In genomic region chr15:80989110-80989517, GRCh38 we compare ENCODE assay signal across 8 cellular contexts. TPM values are rescaled to one million over a fixed set of nuclear protein-coding genes. Genes with fewer than 3 reads are reported as not detected.
A peak's percentile ranks its signal among the peaks of the same experiment; 100 is the strongest.
DNase-seq lines count a peak whose midpoint lies in the region; ATAC-seq and TF ChIP-seq lines count a peak whose summit lies in the region.

No MANE protein-coding gene starts in this region.

- peak overlapping the region; percentile 89 for H3K9ac ChIP-seq in Karpas-422 (ENCODE audit: low read length)
- H3K9ac ChIP-seq in mucosa of rectum (ENCODE audit: low read depth in 1 of 2, low read length in 2 of 2), result peak overlapping the region; percentile 86 to 96

- peak overlapping the region; percentile 81 for H3K4me2 ChIP-seq in Karpas-422 (ENCODE audit: low read depth, low read length, poor library complexity, severe bottlenecking)

- peaks cover 62% of the 10 kb centered on the region for H3K4me1 Mint-ChIP-seq in activated CD4-positive, alpha-beta T cell treated with anti-CD3 and anti-CD28 coated beads, Interleukin-2, amount 10 ng/mL, durations not matched to agents 7 days and 5 days

- H3K4me1 ChIP-seq in Karpas-422 (ENCODE audit: low read length), result peaks cover 46% of the 10 kb centered on the region
- H3K4me1 ChIP-seq in mucosa of rectum (ENCODE audit: control insufficient read depth in 2 of 2, insufficient read depth in 2 of 2, low read length in 2 of 2), result peaks cover 18 to 29% of the 10 kb centered on the region in 2 donors

- POLR2A ChIA-PET in activated CD4-positive, alpha-beta T cell treated with anti-CD3 and anti-CD28 coated beads, Interleukin-2, amount 10 ng/mL, durations not matched to agents 7 days and 5 days (lab: Charles Lee), result no interaction called here

- no peaks in the 10 kb centered on the region for H4K20me1 ChIP-seq in Karpas-422 (ENCODE audit: insufficient read depth, low read depth, low read length)

- H2AFZ ChIP-seq in Karpas-422 (ENCODE audit: low read length), result peak overlapping the region; percentile 78

- no peaks in the 10 kb centered on the region for H3K36me3 ChIP-seq in Karpas-422 (ENCODE audit: insufficient read depth, low read length)
- H3K36me3 ChIP-seq in mucosa of rectum (ENCODE audit: control insufficient read depth in 2 of 2, insufficient read depth in 2 of 2, low read length in 2 of 2), result no peaks in the 10 kb centered on the region

- CTCF ChIA-PET in activated CD4-positive, alpha-beta T cell treated with anti-CD3 and anti-CD28 coated beads, Interleukin-2, amount 10 ng/mL, durations not matched to agents 7 days and 5 days (lab: Charles Lee), result no interaction called here

- H3K4me3 Mint-ChIP-seq in activated CD4-positive, alpha-beta T cell treated with anti-CD3 and anti-CD28 coated beads, Interleukin-2, amount 10 ng/mL, durations not matched to agents 7 days and 5 days, result peak overlapping the region; percentile 98

- H3K9me3 Mint-ChIP-seq in activated CD4-positive, alpha-beta T cell treated with anti-CD3 and anti-CD28 coated beads, Interleukin-2, amount 10 ng/mL, durations not matched to agents 7 days and 5 days, result no peaks in the 10 kb centered on the region

- peak overlapping the region; percentile 97 for H3K27ac Mint-ChIP-seq in activated CD4-positive, alpha-beta T cell treated with anti-CD3 and anti-CD28 coated beads, Interleukin-2, amount 10 ng/mL, durations not matched to agents 7 days and 5 days

- H3K9me3 ChIP-seq in Karpas-422 (ENCODE audit: low read length) (no peaks in the 10 kb centered on the region), mucosa of rectum (ENCODE audit: control insufficient read depth in 2 of 2, low read length in 2 of 2) (no peaks in the 10 kb centered on the region)

- ATAC-seq in HG02798 (IDR thresholded peaks at IDR 0.05; ENCODE audit: poor library complexity, unreplicated experiment), result no peak

- DNase-seq in activated CD4-positive, alpha-beta T cell treated with anti-CD3 and anti-CD28 coated beads, Interleukin-2, amount 10 ng/mL, durations not matched to agents 7 days and 5 days, result no peak
- no peak for DNase-seq in activated CD4-positive, alpha-beta T cell treated with anti-CD3 and anti-CD28 coated beads, Interleukin-2, amount 50 U/mL, for 1 hour
- DNase-seq in Karpas-422, result peak; percentile 44
- no peak for DNase-seq in choroid plexus epithelial cell (ENCODE audit: low read depth)
- no peak for DNase-seq in effector CD4-positive, alpha-beta T cell
- DNase-seq in NCI-H510A treated with DMSO at 0.1 percent for 48 hours (lab: John Stamatoyannopoulos, UW), result no peak

- peaks cover 30% of the 10 kb centered on the region for H3K36me3 Mint-ChIP-seq in activated CD4-positive, alpha-beta T cell treated with anti-CD3 and anti-CD28 coated beads, Interleukin-2, amount 10 ng/mL, durations not matched to agents 7 days and 5 days (ENCODE audit: low read depth)

- peaks cover 54% of the 10 kb centered on the region for H3K79me2 ChIP-seq in Karpas-422 (ENCODE audit: low read length)

- no peaks in the 10 kb centered on the region for H3K9me2 ChIP-seq in Karpas-422 (replicated peaks; ENCODE audit: insufficient read depth, low read length)

- H3K27ac ChIP-seq in Karpas-422 (ENCODE audit: low read length), result no peak overlapping the region
- peak overlapping the region; percentile 87 to 89 for H3K27ac ChIP-seq in mucosa of rectum (ENCODE audit: low read depth in 2 of 2, low read length in 2 of 2)

- H3K27me3 Mint-ChIP-seq in activated CD4-positive, alpha-beta T cell treated with anti-CD3 and anti-CD28 coated beads, Interleukin-2, amount 10 ng/mL, durations not matched to agents 7 days and 5 days, result no peaks in the 10 kb centered on the region

- peak overlapping the region; percentile 89 for H3K4me3 ChIP-seq in Karpas-422 (ENCODE audit: low read length)
- H3K4me3 ChIP-seq in choroid plexus epithelial cell (ENCODE audit: low read depth, low read length), result peak overlapping the region; percentile 97
- H3K4me3 ChIP-seq in mucosa of rectum (ENCODE audit: low read length in 2 of 2), result peak overlapping the region; percentile 93 to 99

- TF ChIP-seq CTCF in choroid plexus epithelial cell (conservative IDR thresholded peaks at IDR 0.05; ENCODE audit: low read depth, low read length), result no peak

- H3K27me3 ChIP-seq in Karpas-422 (ENCODE audit: low read length), result no peaks in the 10 kb centered on the region
- no peaks in the 10 kb centered on the region for H3K27me3 ChIP-seq in mucosa of rectum (ENCODE audit: control insufficient read depth in 2 of 2, insufficient read depth in 2 of 2, low read length in 2 of 2)

RNA-seq across cellular contexts. Expression of gene MESD, which starts 0.5 kb away (rescaled TPM):
- total RNA-seq in activated CD4-positive, alpha-beta T cell treated with anti-CD3 and anti-CD28 coated beads, Interleukin-2, amount 10 ng/mL, durations not matched to agents 7 days and 5 days, result 10 to 100 TPM; 34.0 to 34.3 TPM
- total RNA-seq in Karpas-422 (2014; rRNA removed; shearing (Covaris generic); ENCODE audit: low replicate concordance), result 10.9 and 13.7 TPM in 2 replicates

RNA-seq across cellular contexts. Expression of gene TLNRD1, which starts 11.6 kb away (rescaled TPM):
- total RNA-seq in activated CD4-positive, alpha-beta T cell treated with anti-CD3 and anti-CD28 coated beads, Interleukin-2, amount 10 ng/mL, durations not matched to agents 7 days and 5 days, result 10 to 100 TPM; 28.6 to 34.2 TPM
- total RNA-seq in Karpas-422 (2014; rRNA removed; shearing (Covaris generic); ENCODE audit: low replicate concordance), result 5.4 and 12.8 TPM in 2 replicates
